In the genomic region with DNA sequence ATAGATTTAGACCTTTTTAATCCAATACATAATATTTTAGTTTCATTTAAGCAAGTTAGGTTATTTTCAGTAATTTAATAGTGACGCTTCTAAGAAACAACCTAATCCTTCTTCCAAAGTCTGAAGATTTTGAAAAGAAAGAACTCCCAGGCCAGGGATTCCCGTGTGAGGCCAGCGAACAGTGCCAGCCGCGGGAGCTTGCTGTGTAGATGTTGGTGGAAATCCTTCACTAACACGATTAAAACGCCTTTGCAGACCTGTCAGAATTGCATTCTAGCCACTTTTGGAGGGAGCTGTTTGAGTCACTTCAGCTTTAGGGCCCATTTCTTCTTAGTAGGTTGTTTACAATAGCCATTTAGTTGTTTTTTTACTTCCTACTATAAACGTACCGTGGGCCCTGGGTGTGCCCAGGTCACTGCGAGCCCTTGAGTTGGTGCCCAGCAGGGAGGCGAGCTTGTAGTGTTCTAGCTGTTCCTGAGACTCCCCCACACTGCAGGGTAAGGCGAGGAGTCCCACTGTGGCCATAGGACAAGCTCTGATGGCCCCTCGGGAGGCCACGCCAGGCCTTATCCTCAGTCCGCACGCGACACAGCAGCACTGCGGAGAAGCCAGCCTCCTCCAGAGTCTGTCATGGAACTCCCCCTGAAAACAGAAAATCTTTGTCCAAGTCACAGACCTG, we compare ENCODE assay signal across 21 cellular contexts. TPM values are rescaled to one million over a fixed set of nuclear protein-coding genes. Genes with fewer than 3 reads are reported as not detected.
DNase-seq lines count a peak whose midpoint lies in the region; ATAC-seq and TF ChIP-seq lines count a peak whose summit lies in the region.
"Had no signal": no experiment of that assay in that cellular context is flagged by ENCODE, and none has a peak within 500 bp of the region (broad histone marks: within the 10 kb centered on the region; RNA-seq: fewer than 3 reads in every experiment).

No MANE protein-coding gene starts in this region.

- H3K4me1 Mint-ChIP-seq in GM23338: peaks cover 43% of the 10 kb centered on the region

- H3K9me3 ChIP-seq in BLaER1: no peaks in the 10 kb centered on the region
- H3K9me3 ChIP-seq in RWPE2 (ENCODE audit: severe bottlenecking): no peaks in the 10 kb centered on the region
- H3K9me3 ChIP-seq: HAP-1, SJCRH30 had no signal

- H4K20me1 ChIP-seq in BLaER1 (peaks cover 100% of the 10 kb centered on the region), GM23338 (replicated peaks; ENCODE audit: insufficient read depth) (peaks cover 78% of the 10 kb centered on the region)

- intact Hi-C loops in left colon (cut with DNase I, micrococcal nuclease): no loop called here

- peaks cover 27% of the 10 kb centered on the region for H3K36me3 Mint-ChIP-seq in GM23338 (ENCODE audit: low read depth)
- H3K36me3 Mint-ChIP-seq: mesothelial cell of epicardium had no signal

- H3K27ac Mint-ChIP-seq in GM23338: no peak overlapping the region
- H3K27ac Mint-ChIP-seq: activated B cell treated with CpG ODN at 0.5 μM for 24 hours; activated CD8-positive, alpha-beta T cell treated with anti-CD3 and anti-CD28 coated beads, Interleukin-2, amount 10 ng/mL, durations not matched to agents 7 days and 5 days; activated naive CD4-positive, alpha-beta T cell treated with anti-CD3 and anti-CD28 coated beads, Interleukin-2, amount 10 ng/mL, durations not matched to agents 7 days and 5 days; activated T-cell treated with anti-CD3 and anti-CD28 coated beads, Interleukin-2, amount 50 U/mL, for 24 hours; T-helper 1 cell treated with Interleukin-12 subunit alpha and Interleukin-12 subunit beta and Interleukin-4 antibody, amounts not matched to agents 30 μg/mL and 1 μg/mL, for 36 hours had no signal

- no peaks in the 10 kb centered on the region for H3F3A ChIP-seq in GM23338 (replicated peaks; ENCODE audit: low read depth)

- ATAC-seq in RWPE2 (ENCODE audit: low read depth): no peak
- peak; percentile 93 for ATAC-seq in left colon
- ATAC-seq in GM23338: no peak
- ATAC-seq: activated CD8-positive, alpha-beta T cell treated with anti-CD3 and anti-CD28 coated beads, Interleukin-2, amount 10 ng/mL, durations not matched to agents 7 days and 5 days had no signal

- no peak overlapping the region for H2AFZ ChIP-seq in GM23338

- H3K27ac ChIP-seq in BLaER1 (0 out of 2 replicates have a peak overlapping the region, but pooled peaks have one; percentile 35), RWPE2 (ENCODE audit: poor library complexity, severe bottlenecking) (no peak overlapping the region), rectal smooth muscle tissue (ENCODE audit: low read depth, low read length) (peak overlapping the region; percentile 21), GM23338 (ENCODE audit: low read depth) (no peak overlapping the region)
- H3K27ac ChIP-seq: SJCRH30 had no signal

- H3K79me2 ChIP-seq in GM23338 (replicated peaks; ENCODE audit: insufficient read depth): peaks cover 97% of the 10 kb centered on the region

- peak overlapping the region; percentile 57 for H3K4me2 ChIP-seq in BLaER1
- H3K4me2 ChIP-seq in GM23338: no peak overlapping the region

- DNase-seq in RWPE2 (ENCODE audit: low spot score) (peak; percentile 25), left colon (peak; percentile 42 to 46), cerebellum (ENCODE audit: low spot score) (no peak), T-helper 2 cell (no peak), H4 (ENCODE audit: low spot score) (no peak), GM23338 (ENCODE audit: low spot score) (no peak)
- DNase-seq: activated B cell treated with CpG ODN at 0.5 μM for 24 hours; activated CD8-positive, alpha-beta T cell treated with anti-CD3 and anti-CD28 coated beads, Interleukin-2, amount 10 ng/mL, durations not matched to agents 7 days and 5 days; activated naive CD4-positive, alpha-beta T cell treated with anti-CD3 and anti-CD28 coated beads, Interleukin-2, amount 10 ng/mL, durations not matched to agents 7 days and 5 days; activated T-cell treated with anti-CD3 and anti-CD28 coated beads, Interleukin-2, amount 50 U/mL, for 24 hours; DMS53; kidney glomerular epithelial cell; NCI-H1417 treated with DMSO at 0.1 percent for 48 hours; NCI-H69; SJCRH30; stimulated activated CD4-positive, alpha-beta T cell treated with anti-CD3 and anti-CD28 coated beads, Interleukin-4, amount 100 ng/mL, for 4 hours had no signal

- H3K4me3 ChIP-seq in BLaER1 (no peak overlapping the region), RWPE2 (ENCODE audit: severe bottlenecking) (no peak overlapping the region), rectal smooth muscle tissue (ENCODE audit: low read length) (no peak overlapping the region), GM23338 (no peak overlapping the region)
- H3K4me3 ChIP-seq: HAP-1, SJCRH30 had no signal

- no peaks in the 10 kb centered on the region; the same call in 1 of the 3 replicates for H3K9me3 Mint-ChIP-seq in GM23338
- H3K9me3 Mint-ChIP-seq: activated B cell treated with CpG ODN at 0.5 μM for 24 hours; activated naive CD4-positive, alpha-beta T cell treated with anti-CD3 and anti-CD28 coated beads, Interleukin-2, amount 10 ng/mL, durations not matched to agents 7 days and 5 days; activated T-cell treated with anti-CD3 and anti-CD28 coated beads, Interleukin-2, amount 50 U/mL, for 24 hours; mesothelial cell of epicardium; T-helper 1 cell treated with Interleukin-12 subunit alpha and Interleukin-12 subunit beta and Interleukin-4 antibody, amounts not matched to agents 30 μg/mL and 1 μg/mL, for 36 hours had no signal

- TF ChIP-seq CTCF in RWPE2 (IDR thresholded peaks at IDR 0.05; ENCODE audit: poor library complexity, severe bottlenecking): no peak
- TF ChIP-seq CTCF in GM23338 (conservative IDR thresholded peaks at IDR 0.05; ENCODE audit: low read depth in 2 of 2): no peak

- H3K4me3 Mint-ChIP-seq in GM23338: no peak overlapping the region
- H3K4me3 Mint-ChIP-seq: activated B cell treated with CpG ODN at 0.5 μM for 24 hours; activated CD8-positive, alpha-beta T cell treated with anti-CD3 and anti-CD28 coated beads, Interleukin-2, amount 10 ng/mL, durations not matched to agents 7 days and 5 days; activated naive CD4-positive, alpha-beta T cell treated with anti-CD3 and anti-CD28 coated beads, Interleukin-2, amount 10 ng/mL, durations not matched to agents 7 days and 5 days; activated T-cell treated with anti-CD3 and anti-CD28 coated beads, Interleukin-2, amount 50 U/mL, for 24 hours; mesothelial cell of epicardium; T-helper 1 cell treated with Interleukin-12 subunit alpha and Interleukin-12 subunit beta and Interleukin-4 antibody, amounts not matched to agents 30 μg/mL and 1 μg/mL, for 36 hours had no signal

- H3K4me1 ChIP-seq in BLaER1: peaks cover 94% of the 10 kb centered on the region
- no peaks in the 10 kb centered on the region for H3K4me1 ChIP-seq in RWPE2 (ENCODE audit: insufficient read depth, poor library complexity, severe bottlenecking)
- H3K4me1 ChIP-seq in rectal smooth muscle tissue (ENCODE audit: control insufficient read depth, insufficient read depth, low read length): peaks cover 5% of the 10 kb centered on the region
- peaks cover 31% of the 10 kb centered on the region for H3K4me1 ChIP-seq in GM23338 (ENCODE audit: insufficient read depth)
- H3K4me1 ChIP-seq: HAP-1, SJCRH30 had no signal

- H3K27me3 ChIP-seq in BLaER1 (no peaks in the 10 kb centered on the region), RWPE2 (ENCODE audit: insufficient read depth, poor library complexity, severe bottlenecking) (no peaks in the 10 kb centered on the region), rectal smooth muscle tissue (ENCODE audit: control insufficient read depth, insufficient read depth, low read length) (no peaks in the 10 kb centered on the region), GM23338 (ENCODE audit: insufficient read depth) (no peaks in the 10 kb centered on the region)
- H3K27me3 ChIP-seq: SJCRH30 had no signal

- H3K27me3 Mint-ChIP-seq in GM23338 (ENCODE audit: insufficient read depth, low read depth, poor library complexity): peaks cover 12% of the 10 kb centered on the region
- H3K27me3 Mint-ChIP-seq: activated B cell treated with CpG ODN at 0.5 μM for 24 hours; activated naive CD4-positive, alpha-beta T cell treated with anti-CD3 and anti-CD28 coated beads, Interleukin-2, amount 10 ng/mL, durations not matched to agents 7 days and 5 days; activated T-cell treated with anti-CD3 and anti-CD28 coated beads, Interleukin-2, amount 50 U/mL, for 24 hours had no signal

- no peak overlapping the region for H3K9ac ChIP-seq in BLaER1
- H3K9ac ChIP-seq in rectal smooth muscle tissue (ENCODE audit: low read length): no peak overlapping the region

- H3K9me2 ChIP-seq in GM23338 (ENCODE audit: insufficient read depth): no peaks in the 10 kb centered on the region

- H3K36me3 ChIP-seq in BLaER1 (peaks cover 59% of the 10 kb centered on the region), RWPE2 (ENCODE audit: low read depth) (peaks cover 49% of the 10 kb centered on the region), rectal smooth muscle tissue (ENCODE audit: control insufficient read depth, insufficient read depth, low read length) (no peaks in the 10 kb centered on the region), GM23338 (ENCODE audit: insufficient read depth) (0 out of 2 replicates have a peak, but pooled peaks cover 5% of the 10 kb centered on the region)
- H3K36me3 ChIP-seq: SJCRH30 had no signal

TF ChIP-seq in GM23338, 12 proteins besides CTCF, POLR2A, EP300 and RAD21:
- no peak for TF ChIP-seq ZNF114 (CRISPR knock-in tag; IDR thresholded peaks at IDR 0.05)

RNA-seq across cellular contexts. Expression of a gene that starts 32.3 kb away (rescaled TPM):
- total RNA-seq in left colon: 10 to 100 TPM; 28.5 to 30.2 TPM
- total RNA-seq in cerebellum: 51.1 TPM
- total RNA-seq in H4 (2014; rRNA removed; shearing (Covaris generic)): 33.2 and 36.9 TPM in 2 replicates
- total RNA-seq in GM23338 (2014; rRNA removed; shearing (Covaris generic)): 33.7 and 35.8 TPM in 2 replicates
- polyA plus RNA-seq in GM23338 (2016; fragmentation: Nextera tagmentation; extraction: Ambion mirVana): 28.8 and 30.5 TPM in 2 replicates

RNA-seq across cellular contexts. Expression of a gene that starts 48.6 kb away (rescaled TPM):
- total RNA-seq in left colon (1 to 10 TPM; 4.7 to 9.4 TPM), cerebellum (31.1 TPM)
- 192 and 240 TPM in 2 replicates for total RNA-seq in H4 (2014; rRNA removed; shearing (Covaris generic))
- total RNA-seq in GM23338 (2014; rRNA removed; shearing (Covaris generic)): 48.8 and 75.0 TPM in 2 replicates
- polyA plus RNA-seq in GM23338 (2016; fragmentation: Nextera tagmentation; extraction: Ambion mirVana): 41.1 and 46.3 TPM in 2 replicates

Comparison
In these comparisons a context has a peak if more than half of its experiments do, and no peak if none do; other contexts are left out.
1. H3K27ac ChIP-seq: peak in BLaER1 (single experiment) and rectal smooth muscle tissue (single experiment); none in RWPE2 (single experiment) and GM23338 (single experiment).
2. DNase-seq: peak in RWPE2 (single experiment) and left colon (2 of 2); none in cerebellum (single experiment), T-helper 2 cell (0 of 5), H4 (single experiment) and GM23338 (single experiment).